8 cellular contexts compared by ENCODE assay signal in the genomic region with DNA sequence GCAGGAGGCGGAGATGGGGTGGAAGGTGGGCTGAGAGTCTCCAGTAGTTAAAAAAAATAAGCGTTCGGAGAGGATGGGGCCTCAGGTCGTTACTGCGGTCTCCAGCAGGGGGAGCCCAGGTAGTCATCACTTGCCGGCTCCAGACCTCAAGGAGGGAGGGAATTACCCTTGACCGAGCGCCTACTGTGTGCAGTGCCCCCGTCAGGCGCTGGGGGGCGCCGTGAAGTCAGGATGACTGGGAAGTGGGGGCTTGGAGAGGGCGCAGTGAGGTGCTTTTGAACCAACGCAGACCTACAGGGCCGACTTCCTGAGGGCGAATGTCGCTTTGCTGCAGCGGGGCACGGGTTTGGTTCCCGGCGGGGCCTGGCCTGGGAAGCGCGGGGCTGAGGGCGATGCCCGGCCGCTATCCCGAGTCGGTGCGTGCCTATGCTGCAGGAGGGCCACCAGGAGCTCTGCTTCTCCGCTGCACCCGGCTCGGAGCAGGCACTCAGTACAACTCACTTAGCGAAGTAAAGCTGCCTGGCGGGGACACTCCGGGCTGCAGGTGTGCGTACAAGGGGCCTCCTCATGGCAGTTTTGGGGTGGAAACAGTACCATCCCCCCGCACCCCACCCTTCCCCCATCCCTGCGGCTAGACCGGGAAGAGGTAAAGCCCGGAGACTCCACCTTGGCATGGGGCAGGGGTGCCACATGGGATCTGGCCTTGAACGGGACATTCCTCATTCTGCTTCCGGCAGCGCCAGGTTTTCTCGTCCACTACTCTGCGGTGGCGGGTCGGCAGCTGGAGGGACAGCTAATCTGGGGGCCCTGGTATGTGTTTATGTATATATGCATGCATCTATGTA.
DNase-seq lines count a peak whose midpoint lies in the region; ATAC-seq and TF ChIP-seq lines count a peak whose summit lies in the region.

No MANE protein-coding gene starts in this region.

- TF ChIP-seq CTCF in GM20000 (IDR thresholded peaks at IDR 0.05; ENCODE audit: extremely low read depth, missing control alignments) (peak; percentile 99), PC-3 (conservative IDR thresholded peaks at IDR 0.05; ENCODE audit: low read depth, low read length) (peak; percentile 96), fibroblast of the aortic adventitia (IDR thresholded peaks at IDR 0.05; ENCODE audit: insufficient read depth, low read length) (peak; percentile 74), parathyroid adenoma (IDR thresholded peaks at IDR 0.05) (peak; percentile 57), vagina (IDR thresholded peaks at IDR 0.05) (peak; percentile 28 to 45 (median 32))

- no peaks in the 10 kb centered on the region for H3K79me2 ChIP-seq in PC-3 (ENCODE audit: low read length)
- H3K79me2 ChIP-seq in parathyroid adenoma: no peaks in the 10 kb centered on the region

- H4K20me1 ChIP-seq in PC-3 (ENCODE audit: low read length): no peaks in the 10 kb centered on the region

- no TSS peak for BruUV-seq in PC-3 (replicated peaks; lab: Mats Ljungman, UMichigan)

- DNase-seq in D341Med (ENCODE audit: low spot score) (peak; percentile 92), GM20000 (ENCODE audit: low spot score) (peak; percentile 91), HT-29 (ENCODE audit: low spot score) (peak; percentile 89), PC-3 (peak; percentile 77), fibroblast of the aortic adventitia (ENCODE audit: low read depth) (peak; percentile 48), vagina (ENCODE audit: extremely low spot score in 2 of 2) (no peak)
- peak; percentile 67 for DNase-seq in activated T-cell treated with anti-CD3 and anti-CD28 coated beads, Interleukin-2, amount 50 U/mL, for 1 hour

- H3K9ac ChIP-seq in PC-3 (ENCODE audit: low read length) (no peak overlapping the region), parathyroid adenoma (no peak overlapping the region)

- H3K9me2 ChIP-seq in PC-3 (replicated peaks; ENCODE audit: low read length): no peaks in the 10 kb centered on the region

- intact Hi-C loops in PC-3 (cut with micrococcal nuclease) (loop anchor here (1.0 to 5.0 kb wide), 2 partner anchors 56 to 59 kb away; no protein-coding TSS in a partner anchor), vagina (cut with DNase I) (no loop called here)

- H3K4me3 ChIP-seq in PC-3 (ENCODE audit: low read length) (no peak overlapping the region), fibroblast of the aortic adventitia (ENCODE audit: low read depth, low read length) (no peak overlapping the region), parathyroid adenoma (ENCODE audit: low read depth, low read length) (no peak overlapping the region), vagina (no peak overlapping the region)

- H3K27me3 ChIP-seq in PC-3 (ENCODE audit: low read length): peaks cover 19% of the 10 kb centered on the region
- peaks cover 4% of the 10 kb centered on the region for H3K27me3 ChIP-seq in parathyroid adenoma (ENCODE audit: control insufficient read depth, insufficient read depth, low read length)
- H3K27me3 ChIP-seq in vagina: no peaks in the 10 kb centered on the region

- H3K4me1 ChIP-seq in PC-3 (ENCODE audit: insufficient read depth, low read length) (no peaks in the 10 kb centered on the region; the same call in 1 of the 2 replicates), parathyroid adenoma (no peaks in the 10 kb centered on the region), vagina (no peaks in the 10 kb centered on the region)

- POLR2A ChIA-PET in PC-3 (lab: Charles Lee; ENCODE audit: unreplicated experiment): no interaction called here

- H3K9me3 ChIP-seq in PC-3 (ENCODE audit: low read length) (no peaks in the 10 kb centered on the region), parathyroid adenoma (ENCODE audit: control insufficient read depth, low read length) (no peaks in the 10 kb centered on the region), vagina (no peaks in the 10 kb centered on the region)

- no peak overlapping the region for H3K4me2 ChIP-seq in PC-3 (ENCODE audit: low read length)
- H3K4me2 ChIP-seq in parathyroid adenoma (ENCODE audit: low read length): no peak overlapping the region

- H2AFZ ChIP-seq in PC-3 (ENCODE audit: low read length) (no peak overlapping the region), parathyroid adenoma (no peak overlapping the region)

- H3K36me3 ChIP-seq in PC-3 (ENCODE audit: low read depth, low read length) (no peaks in the 10 kb centered on the region; the same call in 1 of the 2 replicates), parathyroid adenoma (ENCODE audit: control insufficient read depth, insufficient read depth, low read length) (no peaks in the 10 kb centered on the region), vagina (no peaks in the 10 kb centered on the region)

- H3K27ac ChIP-seq in PC-3 (ENCODE audit: low read length): no peak overlapping the region
- H3K27ac ChIP-seq in parathyroid adenoma: no peak overlapping the region
- H3K27ac ChIP-seq in vagina: no peak overlapping the region

- no peak for TF ChIP-seq POLR2A in vagina (IDR thresholded peaks at IDR 0.05)

- peak; percentile 86 for ATAC-seq in PC-3

- H3F3A ChIP-seq in PC-3 (ENCODE audit: low read length, unreplicated experiment): no peaks in the 10 kb centered on the region

- CTCF ChIA-PET in PC-3 (lab: Charles Lee): interaction anchor here (0.6 kb wide), 2 partner anchors 14 to 59 kb away, joined by 3 read pairs; no protein-coding TSS in a partner anchor

Comparison
In these comparisons a context has a peak if more than half of its experiments do, and no peak if none do; other contexts are left out.
1. DNase-seq: peak in D341Med (single experiment), GM20000 (single experiment), HT-29 (single experiment), PC-3 (single experiment), activated T-cell treated with anti-CD3 and anti-CD28 coated beads, Interleukin-2, amount 50 U/mL, for 1 hour (single experiment) and fibroblast of the aortic adventitia (single experiment); none in vagina (0 of 2).
2. CTCF ChIP-seq: peak in every context shown above with its lines; median percentile 99 in GM20000; 96 in PC-3; 74 in fibroblast of the aortic adventitia; 57 in parathyroid adenoma; 32 in vagina.